Comparison of ENCODE assay signal across 10 cellular contexts in the genomic region with DNA sequence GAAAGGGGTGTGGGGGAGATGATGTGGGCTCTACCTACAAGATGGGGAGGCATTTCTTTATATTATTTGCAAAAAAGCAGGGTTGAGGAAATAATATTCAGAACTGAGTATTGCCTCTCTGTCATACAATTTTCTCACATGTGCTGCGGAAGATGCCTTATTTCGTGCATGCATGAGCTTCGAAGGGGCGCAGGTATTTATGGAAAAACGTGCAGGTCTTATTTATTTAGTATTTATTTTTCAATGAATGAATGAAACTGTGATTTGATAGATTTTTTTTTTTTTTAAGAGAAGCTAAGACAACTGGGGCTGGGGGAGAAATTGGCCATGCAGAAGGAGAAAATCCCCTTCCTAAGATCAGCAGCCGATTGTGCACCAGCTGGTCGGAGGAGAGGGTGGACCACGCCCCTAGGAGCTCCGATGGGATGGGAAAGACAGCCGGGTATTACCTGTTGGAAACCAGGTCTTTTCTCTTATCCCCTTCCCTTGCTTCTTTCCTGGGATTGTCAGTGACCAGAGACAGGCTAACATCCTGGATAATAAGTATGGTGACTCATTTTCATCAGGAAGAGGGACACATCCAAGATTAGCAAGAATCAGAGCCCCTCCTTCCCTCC. TPM values are rescaled to one million over a fixed set of nuclear protein-coding genes. Genes with fewer than 3 reads are reported as not detected.
DNase-seq lines count a peak whose midpoint lies in the region; ATAC-seq and TF ChIP-seq lines count a peak whose summit lies in the region.
"Had no signal": no experiment of that assay in that cellular context is flagged by ENCODE, and none has a peak within 500 bp of the region (broad histone marks: within the 10 kb centered on the region; RNA-seq: fewer than 3 reads in every experiment).

No MANE protein-coding gene starts in this region.

- in situ Hi-C loops in G401 (cut with HindIII; ENCODE audit: low sequenced_read_pairs): no loop called here

- peaks cover 35% of the 10 kb centered on the region for H3K27me3 ChIP-seq in osteoblast (ENCODE audit: insufficient read depth, low read length)

- DNase-seq in G401 (ENCODE audit: low spot score) (peak; percentile 75), NCI-H524 treated with DMSO at 0.1 percent for 48 hours (lab: John Stamatoyannopoulos, UW) (peak; percentile 35), epithelial cell of proximal tubule (ENCODE audit: low read depth) (no peak), osteoblast (ENCODE audit: insufficient read length, low spot score, missing footprints) (peak; percentile 8), COLO668 (lab: John Stamatoyannopoulos, UW; ENCODE audit: unreplicated experiment) (no peak), SKM-1 (lab: John Stamatoyannopoulos, UW; ENCODE audit: unreplicated experiment) (no peak)
- no peak for DNase-seq in stimulated activated naive B cell treated with anti-CD40 and anti-IgM and Interleukin-4, amounts not matched to agents 10 μg/mL and 1 μg/mL and 100 μg/mL, for 72 hours
- DNase-seq: GF-D8, SW 1271 had no signal

- peak overlapping the region; percentile 99 for H3K4me2 ChIP-seq in osteoblast (ENCODE audit: insufficient read depth, low read length)

- H3K79me2 ChIP-seq in osteoblast (ENCODE audit: insufficient read depth, low read length): no peaks in the 10 kb centered on the region

- peaks cover 6 to 13% of the 10 kb centered on the region in 2 donors for H3K4me1 Mint-ChIP-seq in stimulated activated naive B cell treated with anti-CD40 and anti-IgM and Interleukin-4, amounts not matched to agents 10 μg/mL and 1 μg/mL and 100 μg/mL, for 72 hours

- no peaks in the 10 kb centered on the region for H3K9me3 Mint-ChIP-seq in stimulated activated naive B cell treated with anti-CD40 and anti-IgM and Interleukin-4, amounts not matched to agents 10 μg/mL and 1 μg/mL and 100 μg/mL, for 72 hours

- no peaks in the 10 kb centered on the region for H3K36me3 Mint-ChIP-seq in stimulated activated naive B cell treated with anti-CD40 and anti-IgM and Interleukin-4, amounts not matched to agents 10 μg/mL and 1 μg/mL and 100 μg/mL, for 72 hours

- peak overlapping the region in 1 of 2 donors; percentile 39 for H3K4me3 Mint-ChIP-seq in stimulated activated naive B cell treated with anti-CD40 and anti-IgM and Interleukin-4, amounts not matched to agents 10 μg/mL and 1 μg/mL and 100 μg/mL, for 72 hours

- peaks cover 38 to 43% of the 10 kb centered on the region in 2 donors for H3K27me3 Mint-ChIP-seq in stimulated activated naive B cell treated with anti-CD40 and anti-IgM and Interleukin-4, amounts not matched to agents 10 μg/mL and 1 μg/mL and 100 μg/mL, for 72 hours

- H3K4me1 ChIP-seq in osteoblast (ENCODE audit: insufficient read depth, low read length): peaks cover 8% of the 10 kb centered on the region

- H3K9me3 ChIP-seq in osteoblast (ENCODE audit: low read depth, low read length): no peaks in the 10 kb centered on the region

- TF ChIP-seq CTCF in epithelial cell of proximal tubule (conservative IDR thresholded peaks at IDR 0.05; ENCODE audit: low read depth, low read length) (no peak), osteoblast (IDR thresholded peaks at IDR 0.05; ENCODE audit: extremely low read depth, low read depth, low read length) (no peak)

- H4K20me1 ChIP-seq in osteoblast (ENCODE audit: insufficient read depth, low read length): no peaks in the 10 kb centered on the region

- ATAC-seq in GM18858 (IDR thresholded peaks at IDR 0.05; ENCODE audit: unreplicated experiment): no peak
- ATAC-seq in stimulated activated naive B cell treated with anti-CD40 and anti-IgM and Interleukin-4, amounts not matched to agents 10 μg/mL and 1 μg/mL and 100 μg/mL, for 72 hours (replicated peaks): no peak

- H2AFZ ChIP-seq in osteoblast (ENCODE audit: low read length): no peak overlapping the region

- no peak overlapping the region for H3K27ac Mint-ChIP-seq in stimulated activated naive B cell treated with anti-CD40 and anti-IgM and Interleukin-4, amounts not matched to agents 10 μg/mL and 1 μg/mL and 100 μg/mL, for 72 hours

- no peaks in the 10 kb centered on the region for H3K36me3 ChIP-seq in osteoblast (ENCODE audit: insufficient read depth, low read length)

- no peak overlapping the region for H3K27ac ChIP-seq in osteoblast (ENCODE audit: low read depth, low read length)

- H3K4me3 ChIP-seq in epithelial cell of proximal tubule (ENCODE audit: low read depth, low read length): peak overlapping the region; percentile 41
- no peak overlapping the region for H3K4me3 ChIP-seq in osteoblast (ENCODE audit: insufficient read depth, low read length)

RNA-seq across cellular contexts. Expression of gene GAP43, which starts 0.8 kb away (rescaled TPM):
- total RNA-seq in G401 (2014; rRNA removed; shearing (Covaris generic)): not detected in 2 replicates
- total RNA-seq in epithelial cell of proximal tubule (0.58 TPM in 1 of 2 replicates, not detected in the other), osteoblast (2.1 and 3.6 TPM in 2 replicates)

Comparison
In these comparisons a context has a peak if more than half of its experiments do, and no peak if none do; other contexts are left out.
1. DNase-seq: peak in G401 (single experiment), NCI-H524 treated with DMSO at 0.1 percent for 48 hours (single experiment) and osteoblast (single experiment); none in epithelial cell of proximal tubule (single experiment), stimulated activated naive B cell treated with anti-CD40 and anti-IgM and Interleukin-4, amounts not matched to agents 10 μg/mL and 1 μg/mL and 100 μg/mL, for 72 hours (single experiment), COLO668 (single experiment) and SKM-1 (single experiment).